In the genomic region with DNA sequence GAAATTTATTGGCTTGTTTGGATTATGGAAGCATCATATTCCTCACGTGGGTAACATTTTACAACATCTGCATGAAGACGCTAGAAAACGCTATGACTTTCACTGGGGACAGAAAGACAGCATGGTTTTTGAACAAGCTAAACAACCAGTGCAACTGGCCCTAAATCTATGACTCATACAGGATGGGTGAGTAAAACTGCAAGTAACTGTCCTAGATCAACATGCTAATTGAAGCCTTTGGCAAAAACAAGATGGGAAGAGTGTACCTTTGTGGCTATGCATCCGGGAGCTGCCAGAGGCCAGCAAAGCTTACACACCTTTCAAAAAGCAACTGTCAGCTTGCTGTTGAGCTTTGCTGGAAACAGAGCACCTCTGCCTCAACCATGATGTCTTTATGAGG, we compare ENCODE assay signal across 26 cellular contexts.
"Had no signal": no experiment of that assay in that cellular context is flagged by ENCODE, and none has a peak within 500 bp of the region (broad histone marks: within the 10 kb centered on the region; RNA-seq: fewer than 3 reads in every experiment).

No MANE protein-coding gene starts in this region.

- H3K9me3 ChIP-seq: lower lobe of right lung, testis, vagina had no signal

- H3K4me1 Mint-ChIP-seq: activated naive CD8-positive, alpha-beta T cell treated with anti-CD3 and anti-CD28 coated beads for 36 hours; naive B cell; neural crest cell had no signal

- H3K36me3 Mint-ChIP-seq: activated naive CD8-positive, alpha-beta T cell treated with anti-CD3 and anti-CD28 coated beads for 36 hours; naive B cell had no signal

- ATAC-seq: activated T-cell treated with anti-CD3 and anti-CD28 coated beads, Interleukin-2, amount 50 U/mL, for 4 hours; heart left ventricle; left lobe of liver; lower lobe of right lung; sciatic nerve; WTC11 had no signal

- H3K4me1 ChIP-seq: heart left ventricle, lower lobe of right lung, testis, vagina had no signal

- H3K27ac Mint-ChIP-seq: activated naive CD8-positive, alpha-beta T cell treated with anti-CD3 and anti-CD28 coated beads for 36 hours; activated T-helper 2 cell treated with anti-CD3 and anti-CD28 coated beads, Interferon-gamma antibody, Interleukin-2, Interleukin-4, amounts not matched to agents 10 μg/mL and 5 μg/mL and 100 μg/mL, durations not matched to agents 14 hours and 24 hours and 36 hours; naive B cell; WTC11 had no signal

- H3K4me3 Mint-ChIP-seq: activated naive CD8-positive, alpha-beta T cell treated with anti-CD3 and anti-CD28 coated beads for 36 hours; activated T-cell treated with anti-CD3 and anti-CD28 coated beads, Interleukin-2, amount 50 U/mL, for 4 hours; naive B cell; neural crest cell; WTC11 had no signal

- FAIRE-seq: keratinocyte, small intestine had no signal

- H3K36me3 ChIP-seq: cardiac muscle cell, heart left ventricle, lower lobe of right lung, vagina had no signal

- H3K27me3 ChIP-seq: cardiac muscle cell, heart left ventricle, testis, vagina had no signal

- DNase-seq: activated CD4-positive, alpha-beta T cell treated with anti-CD3 and anti-CD28 coated beads for 4 hours; activated CD4-positive, alpha-beta T cell treated with anti-CD3 and anti-CD28 coated beads, Interleukin-2, amount 50 U/mL, for 48 hours; activated CD8-positive, alpha-beta memory T cell treated with anti-CD3 and anti-CD28 coated beads, Interleukin-2, amount 50 U/mL, for 48 hours; activated naive CD4-positive, alpha-beta T cell; activated naive CD8-positive, alpha-beta T cell treated with anti-CD3 and anti-CD28 coated beads for 36 hours; activated T-cell treated with anti-CD3 and anti-CD28 coated beads, Interleukin-2, amount 50 U/mL, for 4 hours; cortex of kidney; heart left ventricle; lower lobe of right lung; naive B cell; occipital lobe; small intestine; stimulated activated CD4-positive, alpha-beta T cell treated with anti-CD3 and anti-CD28 coated beads, Interleukin-2, amount 100 ng/mL, for 48 hours; stimulated activated CD8-positive, alpha-beta memory T cell treated with anti-CD3 and anti-CD28 coated beads, Interleukin-4, amount 100 ng/mL, for 48 hours; stimulated activated naive CD4-positive, alpha-beta T cell; T1000; testis; trophoblast cell had no signal

- H3K4me3 ChIP-seq: cardiac muscle cell, heart left ventricle, lower lobe of right lung, testis, vagina had no signal

- H3K27ac ChIP-seq: cardiac muscle cell, heart left ventricle, lower lobe of right lung, testis, vagina had no signal

- H3K27me3 Mint-ChIP-seq: activated naive CD8-positive, alpha-beta T cell treated with anti-CD3 and anti-CD28 coated beads for 36 hours; naive B cell had no signal
